ENCODE assay signal across 8 cellular contexts in the genomic region with DNA sequence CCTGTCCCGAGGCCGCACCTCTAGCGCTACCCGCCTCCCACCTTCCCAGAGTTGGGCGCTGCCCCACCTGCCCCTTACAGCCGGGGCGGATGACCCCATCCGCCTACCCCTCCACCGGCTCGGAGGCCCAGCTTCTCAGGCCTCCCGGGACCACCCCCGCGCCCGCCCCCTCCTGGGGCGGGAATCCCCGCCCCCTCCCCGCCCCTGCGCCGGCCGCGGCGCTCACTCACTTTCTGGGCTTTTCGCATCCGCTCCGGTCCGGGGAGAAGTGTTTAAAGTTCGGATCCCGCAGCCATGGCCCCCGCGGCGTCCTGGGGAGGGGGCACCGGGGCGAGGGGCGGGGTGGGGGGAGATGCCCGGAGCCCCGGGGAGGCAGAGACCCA. TPM values are rescaled to one million over a fixed set of nuclear protein-coding genes. Genes with fewer than 3 reads are reported as not detected.
A peak's percentile ranks its signal among the peaks of the same experiment; 100 is the strongest.
DNase-seq lines count a peak whose midpoint lies in the region; ATAC-seq, FAIRE-seq and TF ChIP-seq lines count a peak whose summit lies in the region.

No MANE protein-coding gene starts in this region.

- no TSS peak for BruUV-seq in Panc1 (replicated peaks; lab: Mats Ljungman, UMichigan)

- H3K4me3 ChIP-seq in Panc1 (ENCODE audit: low read depth in 2 of 2, low read length in 2 of 2) = peak overlapping the region; percentile 45 to 53
- peak overlapping the region in 3 of 4 donors; percentile 23 to 58 (median 44) for H3K4me3 ChIP-seq in pancreas

- H3K27me3 ChIP-seq in Panc1 (ENCODE audit: control insufficient read depth, insufficient read depth, low read length) = peaks cover 3% of the 10 kb centered on the region; the same call in 1 of the 2 replicates
- H3K27me3 ChIP-seq in pancreas = no peaks in the 10 kb centered on the region

- H3K36me3 Mint-ChIP-seq in endothelial cell (ENCODE audit: low read depth, unreplicated experiment) = peaks cover 10% of the 10 kb centered on the region

- TF ChIP-seq CTCF in Panc1 (IDR thresholded peaks at IDR 0.05) (no peak), endothelial cell (IDR thresholded peaks at IDR 0.05; ENCODE audit: unreplicated experiment) (no peak), pancreas (IDR thresholded peaks at IDR 0.05) (no peak)

- POLR2A ChIA-PET in Panc1 (lab: Charles Lee) = no interaction called here

- no peaks in the 10 kb centered on the region for H3K9me3 ChIP-seq in Panc1 (ENCODE audit: control insufficient read depth, insufficient read depth, low read depth, low read length)
- H3K9me3 ChIP-seq in pancreas = no peaks in the 10 kb centered on the region

- intact Hi-C loops in Panc1 (cut with micrococcal nuclease; ENCODE audit: unreplicated experiment) = no loop called here
- intact Hi-C loops in pancreas (cut with DNase I) = no loop called here

- CTCF ChIA-PET in Panc1 (lab: Charles Lee) = interaction anchor here (0.7 kb wide), 1 partner anchor 71 kb away, joined by 3 read pairs; no protein-coding TSS in a partner anchor

- FAIRE-seq in pancreas (lab: Jason Lieb, UNC) = no peak

- no peaks in the 10 kb centered on the region for H3K9me3 Mint-ChIP-seq in endothelial cell (ENCODE audit: unreplicated experiment)

- H3K4me1 ChIP-seq in Panc1 (ENCODE audit: control insufficient read depth, insufficient read depth, low read length) (no peaks in the 10 kb centered on the region; the same call in 1 of the 2 replicates), pancreas (no peaks in the 10 kb centered on the region)

- H3K27ac ChIP-seq in Panc1 (ENCODE audit: low read length) (no peak overlapping the region), pancreas (no peak overlapping the region)

- H3K36me3 ChIP-seq in Panc1 (ENCODE audit: control insufficient read depth, insufficient read depth, low read length) (no peaks in the 10 kb centered on the region), pancreas (no peaks in the 10 kb centered on the region)

- in situ Hi-C loops in Panc1 (cut with HindIII; ENCODE audit: low pct_unique_long_range_greater_than_20kb, low sequenced_read_pairs) = no loop called here

- 12 to 23% methylated on average over 29 to 36 of the region's 36 CpGs for WGBS in pancreas, 2 donors

- ATAC-seq in Panc1 = peak; percentile 59
- ATAC-seq in pancreas = peak in 1 of 4 donors; percentile 8
- no peak for ATAC-seq in left lobe of liver
- ATAC-seq in GM18511 (IDR thresholded peaks at IDR 0.05; ENCODE audit: unreplicated experiment) = no peak

- H3K27me3 Mint-ChIP-seq in endothelial cell (ENCODE audit: unreplicated experiment) = peaks cover 30% of the 10 kb centered on the region

- peaks cover 12% of the 10 kb centered on the region for H3K4me1 Mint-ChIP-seq in endothelial cell (ENCODE audit: unreplicated experiment)

- no peak overlapping the region for H3K27ac Mint-ChIP-seq in endothelial cell (ENCODE audit: unreplicated experiment)

- H3K4me3 Mint-ChIP-seq in endothelial cell (ENCODE audit: unreplicated experiment) = peak overlapping the region; percentile 90

- peak; percentile 53 for DNase-seq in GM03348 (ENCODE audit: low spot score)
- DNase-seq in Panc1 (ENCODE audit: low read depth, low spot score) = no peak
- DNase-seq in endothelial cell (ENCODE audit: low spot score) = no peak
- DNase-seq in pancreas = peak in 1 of 6 donors; percentile 62
- no peak for DNase-seq in NCI-H526 (lab: John Stamatoyannopoulos, UW)
- no peak for DNase-seq in left lobe of liver (ENCODE audit: low spot score)
- DNase-seq in SHP77 treated with DMSO at 0.1 percent for 48 hours (lab: John Stamatoyannopoulos, UW) = no peak

RNA-seq across cellular contexts. Expression of gene ERFL, which starts 0.4 kb away (rescaled TPM):
- 0.18 TPM for total RNA-seq in Panc1 (2021; ENCODE audit: unreplicated experiment)
- polyA plus RNA-seq in Panc1 (2012; ENCODE audit: insufficient read length) = 0.15 TPM
- total RNA-seq in endothelial cell (ENCODE audit: unreplicated experiment) = 0.46 TPM
- under 1 TPM in 5 of 6 donors, not detected in 1; 0.06 to 0.37 (median 0.14) TPM for total RNA-seq in pancreas
- polyA plus RNA-seq in pancreas = under 1 TPM; 0.33 to 0.34 TPM
- not detected for total RNA-seq in left lobe of liver

RNA-seq across cellular contexts. Expression of gene RABAC1, which starts 31.3 kb away (rescaled TPM):
- total RNA-seq in Panc1 (2021; ENCODE audit: unreplicated experiment) (69.1 TPM), endothelial cell (ENCODE audit: unreplicated experiment) (146 TPM), pancreas (10 to 100 TPM; 49.8 to 79.4 (median 66.8) TPM), left lobe of liver (106 TPM)
- 192 TPM for polyA plus RNA-seq in Panc1 (2012; ENCODE audit: insufficient read length)
- polyA plus RNA-seq in pancreas = 100 to 1,000 TPM; 117 to 134 TPM

RNA-seq across cellular contexts. Expression of gene ARHGEF1, which starts 44.8 kb away (rescaled TPM):
- total RNA-seq in Panc1 (2021; ENCODE audit: unreplicated experiment) (69.5 TPM), endothelial cell (ENCODE audit: unreplicated experiment) (113 TPM), pancreas (10 to 100 TPM; 26.3 to 65.6 (median 37.0) TPM), left lobe of liver (37.4 TPM)
- 106 TPM for polyA plus RNA-seq in Panc1 (2012; ENCODE audit: insufficient read length)
- 100 to 1,000 TPM; 139 to 179 TPM for polyA plus RNA-seq in pancreas

RNA-seq across cellular contexts. Expression of gene CD79A, which starts 50.7 kb away (rescaled TPM):
- total RNA-seq in Panc1 (2021; ENCODE audit: unreplicated experiment) = 0.59 TPM
- polyA plus RNA-seq in Panc1 (2012; ENCODE audit: insufficient read length) = 0.74 TPM
- 1.1 TPM for total RNA-seq in endothelial cell (ENCODE audit: unreplicated experiment)
- under 1 TPM in 5 of 6 donors, not detected in 1; 0.16 to 1.00 (median 0.31) TPM for total RNA-seq in pancreas
- under 1 TPM; 0.11 to 0.23 TPM for polyA plus RNA-seq in pancreas
- total RNA-seq in left lobe of liver = 0.55 TPM
